Comparison of ENCODE assay signal across 8 cellular contexts in genomic region chr5:177509991-177510566, GRCh38. TPM values are rescaled to one million over a fixed set of nuclear protein-coding genes. Genes with fewer than 3 reads are reported as not detected.
DNase-seq lines count a peak whose midpoint lies in the region; ATAC-seq, FAIRE-seq and TF ChIP-seq lines count a peak whose summit lies in the region.

No MANE protein-coding gene starts in this region.

- BruUV-seq in K562 (replicated peaks; lab: Mats Ljungman, UMichigan) = no TSS peak

- H3K36me3 Mint-ChIP-seq in activated CD8-positive, alpha-beta memory T cell treated with anti-CD3 and anti-CD28 coated beads, Interleukin-2, amount 10 ng/mL, durations not matched to agents 7 days and 5 days = peaks cover 12% of the 10 kb centered on the region

- no peak for TF ChIP-seq EP300 in K562 (IDR thresholded peaks at IDR 0.05; ENCODE audit: low read length)

- 0 out of 2 replicates have a peak overlapping the region, but pooled peaks have one; percentile 69 for H2AFZ ChIP-seq in K562 (ENCODE audit: low read depth, low read length)

- H3K27me3 ChIP-seq in K562 (ENCODE audit: control insufficient read depth in 2 of 2, insufficient read depth in 2 of 2, low read length in 2 of 2) (no peaks in the 10 kb centered on the region), MG63 (no peaks in the 10 kb centered on the region)

- WGBS in K562 (ENCODE audit: insufficient coverage, low coverage, missing lambda C conversion rate) = 62% methylated on average over 11 of the region's 11 CpGs

- H3K9me3 ChIP-seq in K562 (replicated peaks; ENCODE audit: control insufficient read depth, insufficient read depth, low read depth, low read length) (no peaks in the 10 kb centered on the region), MG63 (no peaks in the 10 kb centered on the region)

- H3K36me3 ChIP-seq in K562 (ENCODE audit: control insufficient read depth, insufficient read depth, low read length) (peaks cover 70% of the 10 kb centered on the region), MG63 (peaks cover 61% of the 10 kb centered on the region)

- TF ChIP-seq RAD21 in K562 (CRISPR knock-in tag; conservative IDR thresholded peaks at IDR 0.05 in 1 of 2, IDR thresholded peaks at IDR 0.05 in 1 of 2) = no peak

- intact Hi-C loops in K562 (cut with micrococcal nuclease) = no loop called here

- H3K9ac ChIP-seq in K562 (ENCODE audit: insufficient read depth in 1 of 2, low read depth in 2 of 2, low read length in 2 of 2) = peak overlapping the region; percentile 66 to 89; a peak in 3 of 4 replicates

- H3K27ac ChIP-seq in K562 (ENCODE audit: extremely low read depth, low read depth, low read length) (peak overlapping the region; percentile 80), substantia nigra (ENCODE audit: low read depth, low read length, poor library complexity, severe bottlenecking) (peak overlapping the region; percentile 49)

- no peak overlapping the region for H3K4me3 Mint-ChIP-seq in activated CD8-positive, alpha-beta memory T cell treated with anti-CD3 and anti-CD28 coated beads, Interleukin-2, amount 10 ng/mL, durations not matched to agents 7 days and 5 days

- peaks cover 23% of the 10 kb centered on the region for H3K79me2 ChIP-seq in K562 (ENCODE audit: control insufficient read depth, insufficient read depth, low read length)

- FAIRE-seq in K562 (lab: Jason Lieb, UNC) = peak; percentile 48

- TF ChIP-seq POLR2A in K562 (conservative IDR thresholded peaks at IDR 0.05) = peak; percentile 34; the same call in 1 of the 2 replicates

- H3K9me1 ChIP-seq in K562 (ENCODE audit: control insufficient read depth, insufficient read depth, low read length) = no peaks in the 10 kb centered on the region

- CTCF ChIA-PET in activated CD8-positive, alpha-beta memory T cell treated with anti-CD3 and anti-CD28 coated beads, Interleukin-2, amount 10 ng/mL, durations not matched to agents 7 days and 5 days (lab: Charles Lee) = interaction anchor here (1.2 to 3.7 kb wide), 3 partner anchors 9 to 55 kb away, joined by 3 to 20 read pairs (median 4); no protein-coding TSS in a partner anchor
- CTCF ChIA-PET in K562 (lab: Yijun Ruan, JAX; ENCODE audit: low intra/inter-chr PET ratio) = interaction anchor here (0.6 kb wide), 1 partner anchor 53 kb away, joined by 3 read pairs; no protein-coding TSS in a partner anchor

- ATAC-seq in activated CD8-positive, alpha-beta memory T cell treated with anti-CD3 and anti-CD28 coated beads, Interleukin-2, amount 10 ng/mL, durations not matched to agents 7 days and 5 days = no peak
- ATAC-seq in HG03066 (IDR thresholded peaks at IDR 0.05; ENCODE audit: low read depth, unreplicated experiment) (peak; percentile 38), K562 (peak; percentile 21)

- H3K9me3 Mint-ChIP-seq in activated CD8-positive, alpha-beta memory T cell treated with anti-CD3 and anti-CD28 coated beads, Interleukin-2, amount 10 ng/mL, durations not matched to agents 7 days and 5 days (ENCODE audit: low read depth) = no peaks in the 10 kb centered on the region

- peak overlapping the region; percentile 75 for H3K4me2 ChIP-seq in K562 (ENCODE audit: insufficient read depth, low read length)

- no peaks in the 10 kb centered on the region for H4K20me1 ChIP-seq in K562 (replicated peaks; ENCODE audit: control insufficient read depth, insufficient read depth, low read length)

- H3K4me1 ChIP-seq in K562 (replicated peaks in 1 of 2; ENCODE audit: control insufficient read depth in 2 of 2, insufficient read depth in 2 of 2, low read length in 2 of 2) = peaks cover 27 to 58% of the 10 kb centered on the region in 2 experiments

- H3K4me3 ChIP-seq in K562 = no peak overlapping the region; the same call in 1 of the 2 replicates
- no peak overlapping the region for H3K4me3 ChIP-seq in MG63

- no peaks in the 10 kb centered on the region for H3K27me3 Mint-ChIP-seq in activated CD8-positive, alpha-beta memory T cell treated with anti-CD3 and anti-CD28 coated beads, Interleukin-2, amount 10 ng/mL, durations not matched to agents 7 days and 5 days

- POLR2A ChIA-PET in K562 (lab: Yijun Ruan, JAX) = interaction anchor here (0.6 to 4.5 kb wide), 6 partner anchors 11 to 79 kb away, joined by 3 to 26 read pairs (median 7); partner anchors contain the start of gene PDLIM7

- H3K27ac Mint-ChIP-seq in activated CD8-positive, alpha-beta memory T cell treated with anti-CD3 and anti-CD28 coated beads, Interleukin-2, amount 10 ng/mL, durations not matched to agents 7 days and 5 days = peak overlapping the region; percentile 38

- in situ Hi-C loops in K562 (cut with MboI) = no loop called here

- no peak for TF ChIP-seq CTCF in K562 (IDR thresholded peaks at IDR 0.05 in 2 of 3, conservative IDR thresholded peaks at IDR 0.05 in 1 of 3; ENCODE audit: insufficient read depth in 2 of 3, low read depth in 1 of 3, low read length in 3 of 3)

- peaks cover 8% of the 10 kb centered on the region for H3K4me1 Mint-ChIP-seq in activated CD8-positive, alpha-beta memory T cell treated with anti-CD3 and anti-CD28 coated beads, Interleukin-2, amount 10 ng/mL, durations not matched to agents 7 days and 5 days

- no peak for DNase-seq in activated CD8-positive, alpha-beta memory T cell treated with anti-CD3 and anti-CD28 coated beads, Interleukin-2, amount 10 ng/mL, durations not matched to agents 7 days and 5 days
- no peak for DNase-seq in activated CD8-positive, alpha-beta memory T cell treated with anti-CD3 and anti-CD28 coated beads, Interleukin-2, amount 50 U/mL, for 48 hours
- DNase-seq in K562 (ENCODE audit: extremely low read depth in 1 of 4, low spot score in 3 of 4) (no peak), substantia nigra (lab: John Stamatoyannopoulos, UW) (no peak), MG63 (no peak), retina (no peak)
- no peak for DNase-seq in activated CD4-positive, alpha-beta T cell treated with anti-CD3 and anti-CD28 coated beads for 4 hours

RNA-seq across cellular contexts. Expression of gene DOK3, which starts 0.5 kb away (rescaled TPM):
- 1 to 10 TPM; 3.3 to 5.7 TPM for total RNA-seq in activated CD8-positive, alpha-beta memory T cell treated with anti-CD3 and anti-CD28 coated beads, Interleukin-2, amount 10 ng/mL, durations not matched to agents 7 days and 5 days
- total RNA-seq in K562 (2011; cell fraction: chromatin; rRNA removed; ENCODE audit: low replicate concordance) = 31.3 and 80.0 TPM in 2 replicates
- 40.8 and 45.7 TPM in 2 replicates for total RNA-seq in K562 (2011; cell fraction: nucleolus; rRNA removed)
- total RNA-seq in K562 (2011; cell fraction: nucleoplasm; rRNA removed) = 31.9 and 45.3 TPM in 2 replicates
- total RNA-seq in K562 (2014; rRNA removed) = 9.2 and 11.0 TPM in 2 replicates
- 2.0 TPM in 2 replicates for total RNA-seq in K562 (2014; rRNA removed; fragmentation: Illumina TruSeq; extraction: Trizol)
- total RNA-seq in K562 (2015; rRNA removed; fragmentation: Illumina TruSeq; extraction: Trizol) = 5.9 and 7.2 TPM in 2 replicates
- 15.7 and 21.1 TPM in 2 replicates for total RNA-seq in K562 (2021)
- polyA plus RNA-seq in K562 (2011; rRNA removed) = 8.0 and 16.1 TPM in 2 replicates
- polyA plus RNA-seq in K562 (2011; cell fraction: cytosol; rRNA removed) = 15.1 and 21.5 TPM in 2 replicates
- 70.3 and 111 TPM in 2 replicates for polyA plus RNA-seq in K562 (2011; cell fraction: nucleus; rRNA removed)
- polyA plus RNA-seq in K562 (2012) = 14.5 and 23.5 TPM in 2 replicates
- polyA plus RNA-seq in K562 (2014; fragmentation: Illumina TruSeq; extraction: Trizol) = 10.1 and 12.5 TPM in 2 replicates
- 1 to 10 TPM; 1.3 to 1.7 TPM for polyA plus RNA-seq in K562 (2014; fragmentation: Nextera tagmentation; extraction: Ambion mirVana)
- polyA plus RNA-seq in K562 (2014; rRNA removed) = 16.9 and 23.0 TPM in 2 replicates
- 3.9 and 4.1 TPM in 2 replicates for polyA minus RNA-seq in K562 (2011; rRNA and poly(A)+ RNA removed)
- 7.4 and 11.9 TPM in 2 replicates for polyA minus RNA-seq in K562 (2011; cell fraction: cytosol; rRNA and poly(A)+ RNA removed)
- 18.3 and 19.9 TPM in 2 replicates for polyA minus RNA-seq in K562 (2011; cell fraction: nucleus; rRNA and poly(A)+ RNA removed)
- 0.92 TPM in 1 of 2 replicates, not detected in the other for total RNA-seq in MG63 (2014; rRNA removed; shearing (Covaris generic); ENCODE audit: low replicate concordance)

RNA-seq across cellular contexts. Expression of gene DDX41, which starts 6.7 kb away (rescaled TPM):
- total RNA-seq in activated CD8-positive, alpha-beta memory T cell treated with anti-CD3 and anti-CD28 coated beads, Interleukin-2, amount 10 ng/mL, durations not matched to agents 7 days and 5 days = 100 to 1,000 TPM; 126 to 130 TPM
- 156 and 392 TPM in 2 replicates for total RNA-seq in K562 (2011; cell fraction: chromatin; rRNA removed; ENCODE audit: low replicate concordance)
- 235 and 242 TPM in 2 replicates for total RNA-seq in K562 (2011; cell fraction: nucleolus; rRNA removed)
- total RNA-seq in K562 (2011; cell fraction: nucleoplasm; rRNA removed) = 123 and 170 TPM in 2 replicates
- 284 and 396 TPM in 2 replicates for total RNA-seq in K562 (2014; rRNA removed)
- total RNA-seq in K562 (2014; rRNA removed; fragmentation: Illumina TruSeq; extraction: Trizol) = 41.4 and 53.7 TPM in 2 replicates
- total RNA-seq in K562 (2015; rRNA removed; fragmentation: Illumina TruSeq; extraction: Trizol) = 97.1 and 116 TPM in 2 replicates
- total RNA-seq in K562 (2021) = 164 and 167 TPM in 2 replicates
- 138 and 148 TPM in 2 replicates for polyA plus RNA-seq in K562 (2011; rRNA removed)
- polyA plus RNA-seq in K562 (2011; cell fraction: cytosol; rRNA removed) = 199 and 327 TPM in 2 replicates
- 545 and 753 TPM in 2 replicates for polyA plus RNA-seq in K562 (2011; cell fraction: nucleus; rRNA removed)
- 166 and 178 TPM in 2 replicates for polyA plus RNA-seq in K562 (2012)
- 94.9 and 113 TPM in 2 replicates for polyA plus RNA-seq in K562 (2014; fragmentation: Illumina TruSeq; extraction: Trizol)
- 10 to 100 TPM; 38.2 to 60.1 TPM for polyA plus RNA-seq in K562 (2014; fragmentation: Nextera tagmentation; extraction: Ambion mirVana)
- 234 and 236 TPM in 2 replicates for polyA plus RNA-seq in K562 (2014; rRNA removed)
- polyA minus RNA-seq in K562 (2011; rRNA and poly(A)+ RNA removed) = 143 and 154 TPM in 2 replicates
- 157 and 376 TPM in 2 replicates for polyA minus RNA-seq in K562 (2011; cell fraction: cytosol; rRNA and poly(A)+ RNA removed)
- polyA minus RNA-seq in K562 (2011; cell fraction: nucleus; rRNA and poly(A)+ RNA removed) = 191 and 218 TPM in 2 replicates
- 125 and 127 TPM in 2 replicates for total RNA-seq in MG63 (2014; rRNA removed; shearing (Covaris generic); ENCODE audit: low replicate concordance)

RNA-seq across cellular contexts. Expression of gene PDLIM7, which starts 12.7 kb away (rescaled TPM):
- 10 to 100 TPM; 72.9 to 81.2 TPM for total RNA-seq in activated CD8-positive, alpha-beta memory T cell treated with anti-CD3 and anti-CD28 coated beads, Interleukin-2, amount 10 ng/mL, durations not matched to agents 7 days and 5 days
- 145 and 420 TPM in 2 replicates for total RNA-seq in K562 (2011; cell fraction: chromatin; rRNA removed; ENCODE audit: low replicate concordance)
- total RNA-seq in K562 (2011; cell fraction: nucleolus; rRNA removed) = 271 and 275 TPM in 2 replicates
- total RNA-seq in K562 (2011; cell fraction: nucleoplasm; rRNA removed) = 200 and 231 TPM in 2 replicates
- total RNA-seq in K562 (2014; rRNA removed) (85.6 and 89.0 TPM in 2 replicates), K562 (2014; rRNA removed; fragmentation: Illumina TruSeq; extraction: Trizol) (6.4 and 10.4 TPM in 2 replicates), K562 (2015; rRNA removed; fragmentation: Illumina TruSeq; extraction: Trizol) (32.6 and 38.1 TPM in 2 replicates), K562 (2021) (112 and 124 TPM in 2 replicates)
- polyA plus RNA-seq in K562 (2011; rRNA removed) (34.7 and 66.8 TPM in 2 replicates), K562 (2014; fragmentation: Illumina TruSeq; extraction: Trizol) (25.5 and 49.4 TPM in 2 replicates), K562 (2014; fragmentation: Nextera tagmentation; extraction: Ambion mirVana) (1 to 10 TPM; 2.1 to 4.1 TPM), K562 (2014; rRNA removed) (115 and 119 TPM in 2 replicates)
- polyA plus RNA-seq in K562 (2011; cell fraction: cytosol; rRNA removed) = 40.6 and 105 TPM in 2 replicates
- 255 and 454 TPM in 2 replicates for polyA plus RNA-seq in K562 (2011; cell fraction: nucleus; rRNA removed)
- polyA plus RNA-seq in K562 (2012) = 79.5 and 127 TPM in 2 replicates
- 18.4 and 18.7 TPM in 2 replicates for polyA minus RNA-seq in K562 (2011; rRNA and poly(A)+ RNA removed)
- polyA minus RNA-seq in K562 (2011; cell fraction: cytosol; rRNA and poly(A)+ RNA removed) = 39.0 and 41.5 TPM in 2 replicates
- 90.7 and 100 TPM in 2 replicates for polyA minus RNA-seq in K562 (2011; cell fraction: nucleus; rRNA and poly(A)+ RNA removed)
- 77.8 and 165 TPM in 2 replicates for total RNA-seq in MG63 (2014; rRNA removed; shearing (Covaris generic); ENCODE audit: low replicate concordance)

RNA-seq across cellular contexts. Expression of gene DBN1, which starts 36.6 kb away (rescaled TPM):
- total RNA-seq in activated CD8-positive, alpha-beta memory T cell treated with anti-CD3 and anti-CD28 coated beads, Interleukin-2, amount 10 ng/mL, durations not matched to agents 7 days and 5 days = 100 to 1,000 TPM in 1 of 2 experiments, 10 to 100 TPM in 1; 81.5 to 128 TPM
- total RNA-seq in K562 (2011; cell fraction: chromatin; rRNA removed; ENCODE audit: low replicate concordance) = 62.9 and 114 TPM in 2 replicates
- 51.0 and 54.6 TPM in 2 replicates for total RNA-seq in K562 (2011; cell fraction: nucleolus; rRNA removed)
- total RNA-seq in K562 (2011; cell fraction: nucleoplasm; rRNA removed) = 24.9 and 46.2 TPM in 2 replicates
- total RNA-seq in K562 (2014; rRNA removed) = 72.9 and 87.2 TPM in 2 replicates
- total RNA-seq in K562 (2014; rRNA removed; fragmentation: Illumina TruSeq; extraction: Trizol) = 11.7 and 12.3 TPM in 2 replicates
- total RNA-seq in K562 (2015; rRNA removed; fragmentation: Illumina TruSeq; extraction: Trizol) = 27.9 and 33.0 TPM in 2 replicates
- 78.9 and 84.3 TPM in 2 replicates for total RNA-seq in K562 (2021)
- polyA plus RNA-seq in K562 (2011; rRNA removed) = 34.3 and 44.2 TPM in 2 replicates
- 21.2 and 83.9 TPM in 2 replicates for polyA plus RNA-seq in K562 (2011; cell fraction: cytosol; rRNA removed)
- 142 and 188 TPM in 2 replicates for polyA plus RNA-seq in K562 (2011; cell fraction: nucleus; rRNA removed)
- polyA plus RNA-seq in K562 (2012) = 44.7 and 45.1 TPM in 2 replicates
- 22.1 and 54.4 TPM in 2 replicates for polyA plus RNA-seq in K562 (2014; fragmentation: Illumina TruSeq; extraction: Trizol)
- polyA plus RNA-seq in K562 (2014; fragmentation: Nextera tagmentation; extraction: Ambion mirVana) = under 1 TPM; 0.25 to 0.34 TPM
- polyA plus RNA-seq in K562 (2014; rRNA removed) = 53.2 and 81.8 TPM in 2 replicates
- polyA minus RNA-seq in K562 (2011; rRNA and poly(A)+ RNA removed) = 20.0 and 24.6 TPM in 2 replicates
- polyA minus RNA-seq in K562 (2011; cell fraction: cytosol; rRNA and poly(A)+ RNA removed) = 26.6 and 37.0 TPM in 2 replicates
- 30.0 and 61.5 TPM in 2 replicates for polyA minus RNA-seq in K562 (2011; cell fraction: nucleus; rRNA and poly(A)+ RNA removed)
- total RNA-seq in MG63 (2014; rRNA removed; shearing (Covaris generic); ENCODE audit: low replicate concordance) = 245 and 334 TPM in 2 replicates

RNA-seq across cellular contexts. Expression of gene FAM193B, which starts 44.3 kb away (rescaled TPM):
- 100 to 1,000 TPM in 1 of 2 experiments, 10 to 100 TPM in 1; 77.5 to 116 TPM for total RNA-seq in activated CD8-positive, alpha-beta memory T cell treated with anti-CD3 and anti-CD28 coated beads, Interleukin-2, amount 10 ng/mL, durations not matched to agents 7 days and 5 days
- 296 and 489 TPM in 2 replicates for total RNA-seq in K562 (2011; cell fraction: chromatin; rRNA removed; ENCODE audit: low replicate concordance)
- 300 and 332 TPM in 2 replicates for total RNA-seq in K562 (2011; cell fraction: nucleolus; rRNA removed)
- 230 and 273 TPM in 2 replicates for total RNA-seq in K562 (2011; cell fraction: nucleoplasm; rRNA removed)
- 33.6 and 53.1 TPM in 2 replicates for total RNA-seq in K562 (2014; rRNA removed)
- 15.2 and 18.0 TPM in 2 replicates for total RNA-seq in K562 (2014; rRNA removed; fragmentation: Illumina TruSeq; extraction: Trizol)
- total RNA-seq in K562 (2015; rRNA removed; fragmentation: Illumina TruSeq; extraction: Trizol) = 31.7 and 37.3 TPM in 2 replicates
- 58.7 and 59.4 TPM in 2 replicates for total RNA-seq in K562 (2021)
- polyA plus RNA-seq in K562 (2011; rRNA removed) = 51.5 and 73.5 TPM in 2 replicates
- 30.7 and 38.5 TPM in 2 replicates for polyA plus RNA-seq in K562 (2011; cell fraction: cytosol; rRNA removed)
- 492 and 661 TPM in 2 replicates for polyA plus RNA-seq in K562 (2011; cell fraction: nucleus; rRNA removed)
- polyA plus RNA-seq in K562 (2012) = 52.7 and 87.6 TPM in 2 replicates
- 44.1 and 45.0 TPM in 2 replicates for polyA plus RNA-seq in K562 (2014; fragmentation: Illumina TruSeq; extraction: Trizol)
- polyA plus RNA-seq in K562 (2014; fragmentation: Nextera tagmentation; extraction: Ambion mirVana) = 1 to 10 TPM; 4.4 to 5.0 TPM
- 73.4 and 76.4 TPM in 2 replicates for polyA plus RNA-seq in K562 (2014; rRNA removed)
- polyA minus RNA-seq in K562 (2011; rRNA and poly(A)+ RNA removed) = 11.0 and 15.0 TPM in 2 replicates
- 10.5 and 24.3 TPM in 2 replicates for polyA minus RNA-seq in K562 (2011; cell fraction: cytosol; rRNA and poly(A)+ RNA removed)
- 47.3 and 51.4 TPM in 2 replicates for polyA minus RNA-seq in K562 (2011; cell fraction: nucleus; rRNA and poly(A)+ RNA removed)
- 17.5 and 22.3 TPM in 2 replicates for total RNA-seq in MG63 (2014; rRNA removed; shearing (Covaris generic); ENCODE audit: low replicate concordance)
